ENCODE assay signal across 8 cellular contexts in the genomic region with DNA sequence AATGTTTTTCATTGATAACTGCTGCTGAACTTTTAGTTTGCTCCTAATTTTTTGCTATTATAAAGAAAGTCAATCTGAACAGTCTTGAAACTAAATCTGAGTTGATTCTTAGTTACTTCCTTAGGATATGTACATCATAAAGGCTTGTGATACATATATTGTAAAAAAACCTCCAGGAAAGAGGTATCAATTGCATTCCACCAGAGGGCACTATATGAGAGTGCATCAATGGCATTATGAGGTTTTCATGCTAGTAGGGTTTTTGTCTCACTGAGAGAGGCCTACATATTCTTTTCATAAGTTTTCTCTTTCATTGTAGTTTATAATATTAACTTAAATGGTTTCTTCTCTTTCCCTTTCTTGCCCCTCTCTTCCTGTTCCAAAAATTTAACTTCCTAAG. TPM values are rescaled to one million over a fixed set of nuclear protein-coding genes. Genes with fewer than 3 reads are reported as not detected.
DNase-seq lines count a peak whose midpoint lies in the region; ATAC-seq and TF ChIP-seq lines count a peak whose summit lies in the region.

No MANE protein-coding gene starts in this region.

- no peak overlapping the region for H3K27ac Mint-ChIP-seq in CD14-positive monocyte

- H3K4me1 Mint-ChIP-seq in CD14-positive monocyte = no peaks in the 10 kb centered on the region

- H3K9me3 Mint-ChIP-seq in CD14-positive monocyte = no peaks in the 10 kb centered on the region

- H3K4me3 Mint-ChIP-seq in CD14-positive monocyte = no peak overlapping the region

- DNase-seq in CD14-positive monocyte (ENCODE audit: low spot score) (no peak), OCI-M1 (lab: John Stamatoyannopoulos, UW) (peak; percentile 77), fibroblast of the conjunctiva (ENCODE audit: low read depth) (peak; percentile 16)
- DNase-seq in stimulated activated CD4-positive, alpha-beta T cell treated with anti-CD3 and anti-CD28 coated beads, Interleukin-4, amount 100 ng/mL, for 1 hour = no peak

- intact Hi-C loops in CD14-positive monocyte (cut with micrococcal nuclease) = no loop called here

- H3K36me3 Mint-ChIP-seq in CD14-positive monocyte = peaks cover 56 to 71% of the 10 kb centered on the region in 2 donors

- TF ChIP-seq CTCF in CD14-positive monocyte (IDR thresholded peaks at IDR 0.05) = peak; percentile 52

- peak; percentile 41 for ATAC-seq in GM18867 (IDR thresholded peaks at IDR 0.05; ENCODE audit: unreplicated experiment)
- ATAC-seq in HG03442 (IDR thresholded peaks at IDR 0.05; ENCODE audit: unreplicated experiment) = no peak
- no peak for ATAC-seq in HG03520 (IDR thresholded peaks at IDR 0.05; ENCODE audit: unreplicated experiment)
- ATAC-seq in HG03139 (IDR thresholded peaks at IDR 0.05; ENCODE audit: unreplicated experiment) = no peak

- no peaks in the 10 kb centered on the region for H3K27me3 Mint-ChIP-seq in CD14-positive monocyte (ENCODE audit: low read depth in 3 of 3)

RNA-seq across cellular contexts. Expression of a gene that starts 46.9 kb away (rescaled TPM):
- 10 to 100 TPM in 1 of 2 donors, 1 to 10 TPM in 1; 6.5 to 10.1 TPM for polyA plus RNA-seq in CD14-positive monocyte

Comparison
In these comparisons a context has a peak if more than half of its experiments do, and no peak if none do; other contexts are left out.
1. DNase-seq: peak in OCI-M1 (single experiment) and fibroblast of the conjunctiva (single experiment); none in CD14-positive monocyte (single experiment) and stimulated activated CD4-positive, alpha-beta T cell treated with anti-CD3 and anti-CD28 coated beads, Interleukin-4, amount 100 ng/mL, for 1 hour (single experiment).